8 cellular contexts compared by ENCODE assay signal in genomic region chr12:25388216-25388615, GRCh38.
DNase-seq lines count a peak whose midpoint lies in the region; ATAC-seq and TF ChIP-seq lines count a peak whose summit lies in the region.
"Had no signal": no experiment of that assay in that cellular context is flagged by ENCODE, and none has a peak within 500 bp of the region (broad histone marks: within the 10 kb centered on the region; RNA-seq: fewer than 3 reads in every experiment).

No MANE protein-coding gene starts in this region.

- peaks cover 4 to 5% of the 10 kb centered on the region in 2 donors for H3K36me3 Mint-ChIP-seq in activated T-cell treated with anti-CD3 and anti-CD28 coated beads, Interleukin-2, amount 50 U/mL, for 72 hours (ENCODE audit: insufficient read depth in 2 of 2)
- H3K36me3 Mint-ChIP-seq in natural killer cell: no peaks in the 10 kb centered on the region

- H3K27me3 ChIP-seq in right lobe of liver (no peaks in the 10 kb centered on the region), spleen (replicated peaks in 1 of 7) (no peaks in the 10 kb centered on the region)
- H3K27me3 ChIP-seq: cardiac muscle cell had no signal

- no peak for TF ChIP-seq CTCF in natural killer cell (IDR thresholded peaks at IDR 0.05)
- no peak for TF ChIP-seq CTCF in right lobe of liver (IDR thresholded peaks at IDR 0.05)
- TF ChIP-seq CTCF in spleen (IDR thresholded peaks at IDR 0.05 in 8 of 11, conservative IDR thresholded peaks at IDR 0.05 in 3 of 11): no peak

- no peaks in the 10 kb centered on the region for H3K9me3 ChIP-seq in right lobe of liver
- no peaks in the 10 kb centered on the region for H3K9me3 ChIP-seq in spleen

- peaks cover 0 to 5% (median 0%) of the 10 kb centered on the region in 4 donors for H3K4me1 ChIP-seq in right lobe of liver
- peaks cover 0 to 23% (median 18%) of the 10 kb centered on the region in 6 donors for H3K4me1 ChIP-seq in spleen

- no peak overlapping the region for H3K27ac ChIP-seq in right lobe of liver
- H3K27ac ChIP-seq in spleen: no peak overlapping the region
- H3K27ac ChIP-seq: cardiac muscle cell had no signal

- no peaks in the 10 kb centered on the region for H3K9me3 Mint-ChIP-seq in activated T-cell treated with anti-CD3 and anti-CD28 coated beads, Interleukin-2, amount 50 U/mL, for 72 hours
- H3K9me3 Mint-ChIP-seq in natural killer cell: no peaks in the 10 kb centered on the region

- peak; percentile 19 to 29 for ATAC-seq in activated T-cell treated with anti-CD3 and anti-CD28 coated beads, Interleukin-2, amount 50 U/mL, for 72 hours (replicated peaks in 1 of 2)
- ATAC-seq in natural killer cell: no peak
- ATAC-seq in right lobe of liver: no peak

- H3K4me3 ChIP-seq in right lobe of liver (no peak overlapping the region), spleen (no peak overlapping the region)
- H3K4me3 ChIP-seq: cardiac muscle cell had no signal

- peaks cover 45% of the 10 kb centered on the region for H3K27me3 Mint-ChIP-seq in activated T-cell treated with anti-CD3 and anti-CD28 coated beads, Interleukin-2, amount 50 U/mL, for 72 hours (ENCODE audit: low read depth)
- no peaks in the 10 kb centered on the region for H3K27me3 Mint-ChIP-seq in natural killer cell (ENCODE audit: low read depth in 2 of 2)

- no peaks in the 10 kb centered on the region for H3K36me3 ChIP-seq in right lobe of liver
- H3K36me3 ChIP-seq in spleen: no peaks in the 10 kb centered on the region
- H3K36me3 ChIP-seq: cardiac muscle cell had no signal

- DNase-seq in ELR (ENCODE audit: low read depth) (peak; percentile 30), H4 (ENCODE audit: low spot score) (peak; percentile 71), natural killer cell (no peak), NCI-H2171 treated with DMSO at 0.1 percent for 48 hours (lab: John Stamatoyannopoulos, UW) (no peak), right lobe of liver (no peak), spleen (no peak)
- peak; percentile 64 to 73 for DNase-seq in activated T-cell treated with anti-CD3 and anti-CD28 coated beads, Interleukin-2, amount 50 U/mL, for 72 hours

- H3K4me3 Mint-ChIP-seq in activated T-cell treated with anti-CD3 and anti-CD28 coated beads, Interleukin-2, amount 50 U/mL, for 72 hours: peak overlapping the region; percentile 73 to 98
- H3K4me3 Mint-ChIP-seq in natural killer cell: peak overlapping the region; percentile 45

- H3K4me1 Mint-ChIP-seq in activated T-cell treated with anti-CD3 and anti-CD28 coated beads, Interleukin-2, amount 50 U/mL, for 72 hours (ENCODE audit: low read depth): peaks cover 43% of the 10 kb centered on the region
- peaks cover 25 to 34% of the 10 kb centered on the region in 2 donors for H3K4me1 Mint-ChIP-seq in natural killer cell

- WGBS in right lobe of liver (ENCODE audit: insufficient coverage, low coverage, low lambda C conversion rate, missing lambda C conversion rate): 59% methylated on average over 5 of the region's 5 CpGs
- 51 to 69% (median 61%) methylated on average over 5 of the region's 5 CpGs for WGBS in spleen, 5 donors

- intact Hi-C loops in natural killer cell (cut with micrococcal nuclease) (no loop called here), right lobe of liver (cut with DNase I) (no loop called here), spleen (cut with DNase I; ENCODE audit: low total_unique reads) (no loop called here)

- TF ChIP-seq POLR2A in right lobe of liver (IDR thresholded peaks at IDR 0.05) (no peak), spleen (IDR thresholded peaks at IDR 0.05) (no peak)

- peak overlapping the region; percentile 95 for H3K27ac Mint-ChIP-seq in activated T-cell treated with anti-CD3 and anti-CD28 coated beads, Interleukin-2, amount 50 U/mL, for 72 hours
- H3K27ac Mint-ChIP-seq in natural killer cell: peak overlapping the region; percentile 14 to 99

Comparison
In these comparisons a context has a peak if more than half of its experiments do, and no peak if none do; other contexts are left out.
1. DNase-seq: peak in ELR (single experiment), H4 (single experiment) and activated T-cell treated with anti-CD3 and anti-CD28 coated beads, Interleukin-2, amount 50 U/mL, for 72 hours (2 of 2); none in natural killer cell (single experiment), NCI-H2171 treated with DMSO at 0.1 percent for 48 hours (single experiment), right lobe of liver (0 of 3) and spleen (single experiment).
2. ATAC-seq: peak in activated T-cell treated with anti-CD3 and anti-CD28 coated beads, Interleukin-2, amount 50 U/mL, for 72 hours (2 of 2); none in natural killer cell (0 of 3) and right lobe of liver (0 of 4).